ENCODE assay signal across 7 cellular contexts in the genomic region with DNA sequence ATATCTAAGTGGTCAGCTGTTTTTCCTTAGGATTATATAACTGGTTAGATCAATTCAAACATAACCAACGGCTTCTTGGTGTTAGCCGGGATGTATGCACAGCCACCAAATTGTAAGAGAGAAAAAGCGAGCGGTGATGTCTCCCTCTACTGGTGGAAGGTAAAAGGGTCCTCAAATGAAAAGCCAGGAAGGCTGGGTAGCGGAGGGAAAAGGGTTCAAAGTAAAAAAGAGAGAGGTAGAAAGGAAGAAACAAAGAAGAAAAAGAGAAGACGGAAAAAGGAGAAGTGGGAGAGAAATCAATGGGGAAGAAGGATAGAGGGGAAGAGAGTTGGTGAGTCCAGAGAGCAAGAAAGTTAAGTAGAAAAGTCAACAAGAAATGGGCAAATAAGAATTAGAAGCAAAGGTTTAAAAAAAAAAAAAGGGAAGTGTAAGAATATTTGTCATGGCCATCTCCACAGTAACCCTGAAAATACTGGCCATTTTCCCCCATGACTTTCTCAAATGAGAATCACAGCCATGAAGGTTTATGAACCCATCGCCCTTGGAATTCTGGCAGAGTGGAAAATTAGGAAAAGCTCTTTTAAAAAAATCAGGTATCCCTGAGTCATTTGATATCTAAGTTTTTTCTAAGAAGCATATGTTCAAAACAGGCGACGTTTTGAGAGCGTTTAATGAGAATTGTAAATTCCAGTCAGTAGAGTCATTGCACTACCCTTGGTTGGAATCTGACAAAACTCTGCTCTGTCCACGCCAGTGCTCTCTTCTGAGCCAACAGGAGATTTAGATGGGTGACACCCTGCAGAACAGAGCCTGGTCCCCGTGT.
DNase-seq lines count a peak whose midpoint lies in the region; ATAC-seq and TF ChIP-seq lines count a peak whose summit lies in the region.

No MANE protein-coding gene starts in this region.

- no peaks in the 10 kb centered on the region for H3K9me2 ChIP-seq in OCI-LY1 (ENCODE audit: low read depth, low read length)

- H2AFZ ChIP-seq in OCI-LY1 (ENCODE audit: low read length) = no peak overlapping the region

- H3K9me3 ChIP-seq in OCI-LY1 (ENCODE audit: low read length) = no peaks in the 10 kb centered on the region

- H3K4me2 ChIP-seq in OCI-LY1 (ENCODE audit: low read length) = no peak overlapping the region

- no peaks in the 10 kb centered on the region for H3K36me3 ChIP-seq in OCI-LY1 (ENCODE audit: insufficient read depth, low read length)

- peak overlapping the region in 1 of 2 donors; percentile 34 for H3K4me3 Mint-ChIP-seq in activated T-cell treated with anti-CD3 and anti-CD28 coated beads, Interleukin-2, amount 50 U/mL, for 72 hours

- DNase-seq in GDM1 (lab: John Stamatoyannopoulos, UW) (peak; percentile 49), HPDE6-E6E7 (ENCODE audit: extremely low spot score) (peak; percentile 76), fibroblast of pulmonary artery (ENCODE audit: low read depth) (peak; percentile 78), omental fat pad (ENCODE audit: low spot score) (no peak), ureter (ENCODE audit: low spot score) (peak; percentile 70)
- peak; percentile 51 to 64 for DNase-seq in activated T-cell treated with anti-CD3 and anti-CD28 coated beads, Interleukin-2, amount 50 U/mL, for 72 hours

- peaks cover 26% of the 10 kb centered on the region for H3K27me3 Mint-ChIP-seq in activated T-cell treated with anti-CD3 and anti-CD28 coated beads, Interleukin-2, amount 50 U/mL, for 72 hours (ENCODE audit: low read depth)

- no peaks in the 10 kb centered on the region for H3F3A ChIP-seq in OCI-LY1 (ENCODE audit: insufficient read depth, low read length)

- peaks cover 4% of the 10 kb centered on the region; the same call in 1 of the 2 replicates for H3K27me3 ChIP-seq in OCI-LY1 (ENCODE audit: insufficient read depth, low read length)

- no peaks in the 10 kb centered on the region for H3K36me3 Mint-ChIP-seq in activated T-cell treated with anti-CD3 and anti-CD28 coated beads, Interleukin-2, amount 50 U/mL, for 72 hours (ENCODE audit: insufficient read depth in 2 of 2)

- H3K4me3 ChIP-seq in OCI-LY1 (ENCODE audit: low read depth, low read length, poor library complexity, severe bottlenecking) = no peak overlapping the region
- H3K4me3 ChIP-seq in fibroblast of pulmonary artery (replicated peaks; ENCODE audit: low read depth, low read length) = no peak overlapping the region

- no peaks in the 10 kb centered on the region for H3K9me3 Mint-ChIP-seq in activated T-cell treated with anti-CD3 and anti-CD28 coated beads, Interleukin-2, amount 50 U/mL, for 72 hours

- no peak overlapping the region for H3K27ac ChIP-seq in OCI-LY1 (ENCODE audit: low read depth, low read length, poor library complexity, severe bottlenecking)

- no peaks in the 10 kb centered on the region for H3K79me2 ChIP-seq in OCI-LY1 (ENCODE audit: insufficient read depth, low read length)

- H3K27ac Mint-ChIP-seq in activated T-cell treated with anti-CD3 and anti-CD28 coated beads, Interleukin-2, amount 50 U/mL, for 72 hours = no peak overlapping the region

- peaks cover 30% of the 10 kb centered on the region for H3K4me1 Mint-ChIP-seq in activated T-cell treated with anti-CD3 and anti-CD28 coated beads, Interleukin-2, amount 50 U/mL, for 72 hours (ENCODE audit: low read depth)

- H4K20me1 ChIP-seq in OCI-LY1 (ENCODE audit: insufficient read depth, low read length) = no peaks in the 10 kb centered on the region

- TF ChIP-seq CTCF in OCI-LY1 (IDR thresholded peaks at IDR 0.05; ENCODE audit: low read length) = peak; percentile 87
- peak; percentile 92 for TF ChIP-seq CTCF in fibroblast of pulmonary artery (IDR thresholded peaks at IDR 0.05; ENCODE audit: low read length, missing control alignments)
- TF ChIP-seq CTCF in omental fat pad (IDR thresholded peaks at IDR 0.05) = peak in 2 of 3 donors; percentile 32 to 54

- no peak overlapping the region for H3K9ac ChIP-seq in OCI-LY1 (ENCODE audit: low read length)

- no peaks in the 10 kb centered on the region for H3K4me1 ChIP-seq in OCI-LY1 (ENCODE audit: insufficient read depth, low read length, severe bottlenecking)

- peak; percentile 52 to 56 for ATAC-seq in activated T-cell treated with anti-CD3 and anti-CD28 coated beads, Interleukin-2, amount 50 U/mL, for 72 hours (replicated peaks in 1 of 2)
- no peak for ATAC-seq in omental fat pad (ENCODE audit: low FRiP score)
